Comparison of ENCODE assay signal across 8 cellular contexts in the genomic region with DNA sequence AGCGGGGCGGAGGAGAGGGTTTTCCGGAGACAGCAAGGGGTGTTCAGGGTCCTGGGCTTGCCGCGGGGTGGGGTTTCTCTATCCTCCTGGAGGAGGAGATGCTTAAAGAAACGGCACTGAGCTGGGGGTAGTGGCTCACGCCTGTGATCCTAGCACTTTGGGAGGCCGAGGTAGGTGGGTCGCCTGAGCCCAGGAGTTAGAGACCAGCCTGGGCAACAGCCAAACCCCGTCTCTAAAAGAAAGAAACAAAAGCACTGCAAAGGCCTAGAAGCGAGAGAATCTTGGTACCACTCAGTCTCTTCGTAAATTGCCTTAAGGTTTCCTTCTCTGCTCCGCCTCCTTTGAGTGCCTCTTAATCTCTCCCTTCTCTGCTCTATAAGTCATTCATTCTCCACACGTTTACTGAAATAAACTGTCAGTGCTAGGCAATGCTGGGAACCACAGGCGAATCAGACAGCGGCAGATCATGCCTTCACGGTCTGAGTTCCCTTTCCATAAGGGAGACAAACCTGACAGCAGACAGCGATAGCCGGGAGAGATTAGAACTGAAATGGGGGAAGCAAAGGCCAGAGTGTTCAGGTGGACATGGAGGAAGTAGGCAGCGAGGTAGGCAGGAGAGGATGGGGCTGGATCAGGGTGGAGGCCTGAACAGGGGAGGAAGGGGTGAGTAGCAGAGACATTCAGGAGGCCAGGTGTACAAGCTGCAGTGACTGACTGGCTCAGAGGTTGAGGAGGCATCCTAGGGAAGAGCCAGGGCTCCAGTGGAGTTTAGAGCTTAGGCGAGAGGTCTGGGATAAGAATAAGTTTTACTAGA.
A peak's percentile ranks its signal among the peaks of the same experiment; 100 is the strongest.
DNase-seq lines count a peak whose midpoint lies in the region; ATAC-seq, FAIRE-seq and TF ChIP-seq lines count a peak whose summit lies in the region.

No MANE protein-coding gene starts in this region.

- FAIRE-seq in HTR-8/SVneo (lab: Jason Lieb, UNC) = no peak

- TF ChIP-seq CTCF in AG09309 (IDR thresholded peaks at IDR 0.05; ENCODE audit: control insufficient read depth, insufficient read depth, low read depth, low read length, missing control alignments) (no peak), choroid plexus epithelial cell (conservative IDR thresholded peaks at IDR 0.05; ENCODE audit: low read depth, low read length) (no peak)

- in situ Hi-C loops in KBM-7 (cut with MboI; ENCODE audit: low pct_unique_long_range_greater_than_20kb, low sequenced_read_pairs) = no loop called here

- H3K27me3 ChIP-seq in muscle layer of duodenum (ENCODE audit: low read depth, low read length) = no peaks in the 10 kb centered on the region

- no peak for ATAC-seq in HG03439 (IDR thresholded peaks at IDR 0.05; ENCODE audit: unreplicated experiment)

- peak overlapping the region; percentile 86 for H3K4me3 ChIP-seq in AG09309 (ENCODE audit: control insufficient read depth, low read depth, low read length)
- H3K4me3 ChIP-seq in choroid plexus epithelial cell (ENCODE audit: low read depth, low read length) = peak overlapping the region; percentile 99
- H3K4me3 ChIP-seq in muscle layer of duodenum (ENCODE audit: low read depth in 1 of 2, low read length in 2 of 2) = peak overlapping the region; percentile 92 to 96

- H3K36me3 ChIP-seq in muscle layer of duodenum (ENCODE audit: control insufficient read depth in 1 of 2, insufficient read depth in 2 of 2, low read length in 2 of 2) = peaks cover 15 to 28% of the 10 kb centered on the region in 2 donors

- no peak for DNase-seq in AG09309 (ENCODE audit: low read depth)
- DNase-seq in KBM-7 = peak; percentile 12
- no peak for DNase-seq in choroid plexus epithelial cell (ENCODE audit: low read depth)
- no peak for DNase-seq in stimulated activated naive CD4-positive, alpha-beta T cell treated with Interleukin-2 at 50 U/mL for 16 hours (lab: John Stamatoyannopoulos, UW)
- no peak for DNase-seq in HTR-8/SVneo (ENCODE audit: insufficient read length, low spot score)
- no peak for DNase-seq in putamen (ENCODE audit: low spot score)

- peak overlapping the region; percentile 93 for H3K27ac ChIP-seq in muscle layer of duodenum (ENCODE audit: low read length)

- no peaks in the 10 kb centered on the region for H3K9me3 ChIP-seq in muscle layer of duodenum (ENCODE audit: control insufficient read depth in 1 of 2, low read length in 2 of 2)

- peaks cover 8 to 27% of the 10 kb centered on the region in 2 donors for H3K4me1 ChIP-seq in muscle layer of duodenum (ENCODE audit: control insufficient read depth in 1 of 2, insufficient read depth in 2 of 2, low read length in 2 of 2)
